Comparison of ENCODE assay signal across 10 cellular contexts in genomic region chr5:66960373-66961137, GRCh38.
A peak's percentile ranks its signal among the peaks of the same experiment; 100 is the strongest.
DNase-seq lines count a peak whose midpoint lies in the region; ATAC-seq, FAIRE-seq and TF ChIP-seq lines count a peak whose summit lies in the region.
"Had no signal": no experiment of that assay in that cellular context is flagged by ENCODE, and none has a peak within 500 bp of the region (broad histone marks: within the 10 kb centered on the region; RNA-seq: fewer than 3 reads in every experiment).

No MANE protein-coding gene starts in this region.

- H2BK120ac ChIP-seq in IMR-90 (ENCODE audit: low read depth, low read length) = peak overlapping the region; percentile 78

- DNase-seq in IMR-90 (peak; percentile 10), astrocyte (ENCODE audit: low read depth) (peak; percentile 60), left lung (no peak), thyroid gland (peak in 1 of 2 donors; percentile 25), kidney tubule cell (ENCODE audit: low spot score) (no peak), NCI-H446 (lab: John Stamatoyannopoulos, UW) (no peak)
- DNase-seq in naive thymus-derived CD8-positive, alpha-beta T cell = no peak
- DNase-seq: activated CD4-positive, alpha-beta T cell treated with anti-CD3 and anti-CD28 coated beads, Interleukin-2, amount 10 ng/mL, durations not matched to agents 24 days and 14 days; colonic mucosa; naive B cell had no signal

- no peak for TF ChIP-seq RAD21 in IMR-90 (IDR thresholded peaks at IDR 0.05; ENCODE audit: low read length)

- H3K27ac ChIP-seq in IMR-90 (ENCODE audit: insufficient read depth, low read length) (peak overlapping the region; percentile 84; the same call in 1 of the 2 replicates), astrocyte (ENCODE audit: low read depth, low read length) (peak overlapping the region; percentile 70), left lung (peak overlapping the region; percentile 65 to 84), thyroid gland (peak overlapping the region in 2 of 3 donors; percentile 5 to 6)
- H3K27ac ChIP-seq: colonic mucosa had no signal

- H2AFZ ChIP-seq in IMR-90 (replicated peaks; ENCODE audit: low read length, poor library complexity) (no peak overlapping the region), astrocyte (ENCODE audit: low read depth, low read length) (no peak overlapping the region)

- no peak overlapping the region for H2AK9ac ChIP-seq in IMR-90 (replicated peaks; ENCODE audit: low read depth, low read length, poor library complexity)

- H3K36me3 ChIP-seq in IMR-90 (ENCODE audit: control insufficient read depth, insufficient read depth, low read length) (no peaks in the 10 kb centered on the region), astrocyte (ENCODE audit: insufficient read depth, low read length) (no peaks in the 10 kb centered on the region), left lung (no peaks in the 10 kb centered on the region), thyroid gland (no peaks in the 10 kb centered on the region)
- H3K36me3 ChIP-seq: colonic mucosa had no signal

- TF ChIP-seq CTCF in IMR-90 (conservative IDR thresholded peaks at IDR 0.05; ENCODE audit: low read depth, low read length) = no peak
- TF ChIP-seq CTCF in astrocyte (IDR thresholded peaks at IDR 0.05; ENCODE audit: insufficient read depth, low read depth, low read length) = no peak
- TF ChIP-seq CTCF in left lung (IDR thresholded peaks at IDR 0.05) = no peak
- no peak for TF ChIP-seq CTCF in thyroid gland (IDR thresholded peaks at IDR 0.05)

- H3K9ac ChIP-seq in IMR-90 (ENCODE audit: low read depth, low read length) (peak overlapping the region; percentile 12), astrocyte (ENCODE audit: low read length) (peak overlapping the region; percentile 70)

- H3K9me3 ChIP-seq in IMR-90 (ENCODE audit: control insufficient read depth, insufficient read depth, low read length) (no peaks in the 10 kb centered on the region), astrocyte (ENCODE audit: insufficient read depth, low read depth, low read length) (no peaks in the 10 kb centered on the region), left lung (no peaks in the 10 kb centered on the region), thyroid gland (no peaks in the 10 kb centered on the region)
- H3K9me3 ChIP-seq: colonic mucosa had no signal

- H4K20me1 ChIP-seq in IMR-90 (ENCODE audit: insufficient read depth, low read length) (no peaks in the 10 kb centered on the region), astrocyte (ENCODE audit: insufficient read depth, low read length) (no peaks in the 10 kb centered on the region)

- no peaks in the 10 kb centered on the region for H3K9me3 Mint-ChIP-seq in astrocyte (ENCODE audit: unreplicated experiment)
- no peaks in the 10 kb centered on the region for H3K9me3 Mint-ChIP-seq in naive thymus-derived CD8-positive, alpha-beta T cell
- H3K9me3 Mint-ChIP-seq: activated CD4-positive, alpha-beta T cell treated with anti-CD3 and anti-CD28 coated beads, Interleukin-2, amount 10 ng/mL, durations not matched to agents 24 days and 14 days; naive B cell had no signal

- H3K79me1 ChIP-seq in IMR-90 (ENCODE audit: low read depth in 1 of 2, low read length in 2 of 2) = peaks cover 4 to 6% of the 10 kb centered on the region in 2 experiments; a peak in 2 of 4 replicates

- intact Hi-C loops in IMR-90 (cut with micrococcal nuclease) = loop anchor here (1.0 to 10.0 kb wide), 2 partner anchors 27 to 136 kb away; no protein-coding TSS in a partner anchor
- intact Hi-C loops in left lung (cut with DNase I) = no loop called here
- intact Hi-C loops in thyroid gland (cut with DNase I) = no loop called here

- no peaks in the 10 kb centered on the region for H3K79me2 ChIP-seq in astrocyte (ENCODE audit: insufficient read depth, low read length)

- peak overlapping the region in 1 of 2 experiments; percentile 26; a peak in 2 of 4 replicates for H4K8ac ChIP-seq in IMR-90 (ENCODE audit: low read depth in 2 of 2, low read length in 2 of 2)

- peak overlapping the region; percentile 54; the same call in 1 of the 2 replicates for H4K91ac ChIP-seq in IMR-90 (ENCODE audit: insufficient read depth, low read depth, low read length)

- H3K9me1 ChIP-seq in IMR-90 (ENCODE audit: insufficient read depth, low read length) = peaks cover 3% of the 10 kb centered on the region

- no peaks in the 10 kb centered on the region for H3K27me3 Mint-ChIP-seq in astrocyte (ENCODE audit: low read depth, unreplicated experiment)
- H3K27me3 Mint-ChIP-seq in naive thymus-derived CD8-positive, alpha-beta T cell = peaks cover 0 to 5% (median 0%) of the 10 kb centered on the region in 5 donors
- H3K27me3 Mint-ChIP-seq: activated CD4-positive, alpha-beta T cell treated with anti-CD3 and anti-CD28 coated beads, Interleukin-2, amount 10 ng/mL, durations not matched to agents 24 days and 14 days had no signal

- H3K4me1 Mint-ChIP-seq in astrocyte (ENCODE audit: low read depth, unreplicated experiment) = peaks cover 32% of the 10 kb centered on the region
- no peaks in the 10 kb centered on the region for H3K4me1 Mint-ChIP-seq in naive thymus-derived CD8-positive, alpha-beta T cell
- H3K4me1 Mint-ChIP-seq: activated CD4-positive, alpha-beta T cell treated with anti-CD3 and anti-CD28 coated beads, Interleukin-2, amount 10 ng/mL, durations not matched to agents 24 days and 14 days; naive B cell had no signal

- H3K56ac ChIP-seq in IMR-90 (ENCODE audit: extremely low read depth, insufficient read depth, low read length) = no peak overlapping the region

- dilution Hi-C loops in IMR-90 (cut with HindIII; ENCODE audit: low sequenced_read_pairs, unreplicated experiment) = no loop called here

- H2BK20ac ChIP-seq in IMR-90 (ENCODE audit: low read depth, low read length) = peak overlapping the region; percentile 76; the same call in 1 of the 2 replicates

- H4K5ac ChIP-seq in IMR-90 (ENCODE audit: low read depth, low read length) = peak overlapping the region; percentile 71

- no TSS peak for BruUV-seq in IMR-90 (replicated peaks; lab: Mats Ljungman, UMichigan)

- ATAC-seq in IMR-90 (ENCODE audit: low read depth) (peak; percentile 38), left lung (peak; percentile 61)
- no peak for ATAC-seq in naive thymus-derived CD8-positive, alpha-beta T cell

- POLR2A ChIA-PET in IMR-90 (lab: Charles Lee; ENCODE audit: unreplicated experiment) = no interaction called here
- POLR2A ChIA-PET in naive thymus-derived CD8-positive, alpha-beta T cell (lab: Charles Lee) = no interaction called here

- no CpG with 5 or more reads among the region's 7 CpGs for WGBS in IMR-90 (ENCODE audit: extremely low coverage in 2 of 2, insufficient read length in 1 of 2), 2 experiments
- WGBS in thyroid gland, 2 donors = 31 to 38% methylated on average over 7 of the region's 7 CpGs

- H3K14ac ChIP-seq in IMR-90 (replicated peaks; ENCODE audit: low read depth, low read length) = peak overlapping the region; percentile 74

- H2AK5ac ChIP-seq in IMR-90 (ENCODE audit: low read depth, low read length) = no peak overlapping the region

- H3K36me3 Mint-ChIP-seq in astrocyte (ENCODE audit: low read depth, unreplicated experiment) = no peaks in the 10 kb centered on the region
- peaks cover 0 to 3% (median 0%) of the 10 kb centered on the region in 3 donors for H3K36me3 Mint-ChIP-seq in naive thymus-derived CD8-positive, alpha-beta T cell
- H3K36me3 Mint-ChIP-seq: naive B cell had no signal

- H3K4me2 ChIP-seq in IMR-90 (ENCODE audit: low read depth, low read length) = peak overlapping the region; percentile 73
- H3K4me2 ChIP-seq in astrocyte (ENCODE audit: low read length) = peak overlapping the region; percentile 86

- H2BK5ac ChIP-seq in IMR-90 (ENCODE audit: low read depth, low read length, poor library complexity, severe bottlenecking) = peak overlapping the region; percentile 91

- peaks cover 8% of the 10 kb centered on the region for H3K4me1 ChIP-seq in IMR-90 (ENCODE audit: control insufficient read depth, insufficient read depth, low read length)
- peaks cover 28% of the 10 kb centered on the region for H3K4me1 ChIP-seq in astrocyte (ENCODE audit: insufficient read depth, low read length)
- peaks cover 4 to 27% of the 10 kb centered on the region in 2 donors for H3K4me1 ChIP-seq in left lung
- H3K4me1 ChIP-seq in thyroid gland = peaks cover 17 to 19% of the 10 kb centered on the region in 2 donors
- H3K4me1 ChIP-seq: colonic mucosa had no signal

- no peaks in the 10 kb centered on the region for H3K27me3 ChIP-seq in IMR-90 (ENCODE audit: control insufficient read depth, insufficient read depth, low read length)
- H3K27me3 ChIP-seq in astrocyte (ENCODE audit: insufficient read depth, low read length) = no peaks in the 10 kb centered on the region
- H3K27me3 ChIP-seq in left lung = no peaks in the 10 kb centered on the region
- no peaks in the 10 kb centered on the region for H3K27me3 ChIP-seq in thyroid gland
- H3K27me3 ChIP-seq: colonic mucosa had no signal

- TF ChIP-seq POLR2A in IMR-90 (IDR thresholded peaks at IDR 0.05; ENCODE audit: low read depth, low read length) (no peak), thyroid gland (IDR thresholded peaks at IDR 0.05) (no peak)

- in situ Hi-C loops in IMR-90 (cut with MboI; ENCODE audit: low sequenced_read_pairs) = no loop called here

- H3K4me3 ChIP-seq in IMR-90 (ENCODE audit: insufficient read depth, low read depth, low read length) = peak overlapping the region; percentile 19
- peak overlapping the region; percentile 9 for H3K4me3 ChIP-seq in astrocyte (ENCODE audit: insufficient read depth, low read depth, low read length)
- H3K4me3 ChIP-seq in left lung = peak overlapping the region; percentile 20 to 21
- no peak overlapping the region for H3K4me3 ChIP-seq in thyroid gland (replicated peaks in 1 of 3)
- H3K4me3 ChIP-seq: colonic mucosa had no signal

- H3K4ac ChIP-seq in IMR-90 (ENCODE audit: low read depth, low read length) = peak overlapping the region; percentile 68

- peak overlapping the region; percentile 93 for H3K27ac Mint-ChIP-seq in astrocyte (ENCODE audit: unreplicated experiment)
- H3K27ac Mint-ChIP-seq in naive thymus-derived CD8-positive, alpha-beta T cell = no peak overlapping the region
- H3K27ac Mint-ChIP-seq: activated CD4-positive, alpha-beta T cell treated with anti-CD3 and anti-CD28 coated beads, Interleukin-2, amount 10 ng/mL, durations not matched to agents 24 days and 14 days; naive B cell had no signal

- no peak for FAIRE-seq in astrocyte (lab: Jason Lieb, UNC)

- CTCF ChIA-PET in IMR-90 (lab: Yijun Ruan, JAX) = interaction anchor here (0.7 to 1.2 kb wide), 5 partner anchors 9 to 128 kb away, joined by 3 to 4 read pairs (median 3); no protein-coding TSS in a partner anchor

- H3K18ac ChIP-seq in IMR-90 (ENCODE audit: low read depth, low read length) = peak overlapping the region; percentile 86

- peak overlapping the region; percentile 60 for H3K4me3 Mint-ChIP-seq in astrocyte (ENCODE audit: unreplicated experiment)
- no peak overlapping the region for H3K4me3 Mint-ChIP-seq in naive thymus-derived CD8-positive, alpha-beta T cell
- H3K4me3 Mint-ChIP-seq: activated CD4-positive, alpha-beta T cell treated with anti-CD3 and anti-CD28 coated beads, Interleukin-2, amount 10 ng/mL, durations not matched to agents 24 days and 14 days; naive B cell had no signal

- H2BK15ac ChIP-seq in IMR-90 (ENCODE audit: low read depth, low read length) = no peak overlapping the region; the same call in 2 of the 3 replicates

- H3K23ac ChIP-seq in IMR-90 (ENCODE audit: low read depth, low read length) = peak overlapping the region; percentile 11; the same call in 1 of the 2 replicates

TF ChIP-seq in IMR-90, 13 proteins besides CTCF, POLR2A, EP300 and RAD21:
- no peak for TF ChIP-seq BHLHE40 (IDR thresholded peaks at IDR 0.05; ENCODE audit: low read depth, low read length)

Comparison
In these comparisons a context has a peak if more than half of its experiments do, and no peak if none do; other contexts are left out.
1. ATAC-seq: peak in IMR-90 (single experiment) and left lung (single experiment); none in naive thymus-derived CD8-positive, alpha-beta T cell (0 of 2).
2. DNase-seq: peak in IMR-90 (single experiment) and astrocyte (single experiment); none in left lung (0 of 2), naive thymus-derived CD8-positive, alpha-beta T cell (0 of 10), kidney tubule cell (single experiment) and NCI-H446 (0 of 2).
3. H3K27ac ChIP-seq: peak in every context shown above with its lines; median percentile 84 in IMR-90; 74 in left lung; 70 in astrocyte; 6 in thyroid gland.
4. H3K4me3 ChIP-seq: peak in IMR-90 (single experiment), astrocyte (single experiment) and left lung (2 of 2); none in thyroid gland (0 of 3).